In the genomic region with DNA sequence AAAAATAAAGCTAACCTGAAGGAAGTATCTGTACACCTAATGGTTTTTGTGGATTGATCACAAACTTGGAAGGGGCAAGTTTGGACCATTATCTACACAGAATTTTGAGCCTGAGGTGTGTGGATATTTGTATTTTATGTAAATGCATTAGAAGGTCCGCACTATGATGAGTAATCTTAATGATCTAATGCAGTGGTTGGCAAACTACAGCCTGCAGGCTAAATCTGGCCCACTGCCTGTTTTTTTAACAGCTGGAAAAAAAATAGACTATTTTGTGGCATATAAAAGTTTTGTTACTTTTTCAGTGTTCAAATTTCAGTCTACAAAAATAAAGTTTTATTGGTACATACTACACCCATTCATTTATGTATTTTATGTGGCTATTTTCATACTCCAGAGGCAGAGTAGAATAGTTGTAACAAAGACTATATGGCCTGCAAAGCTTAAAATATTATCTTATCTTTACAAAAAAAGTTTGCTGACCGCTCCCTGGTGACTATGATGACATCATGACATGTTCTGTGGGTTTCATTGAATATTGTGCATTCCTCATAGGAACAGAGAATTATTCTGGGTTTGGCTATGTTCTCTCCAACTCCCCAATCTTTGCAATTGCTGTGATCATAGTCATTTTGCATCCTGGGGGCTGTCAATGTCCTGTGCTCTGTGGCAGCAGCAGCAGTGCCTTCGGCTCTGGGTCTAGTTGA, we compare ENCODE assay signal across 23 cellular contexts.
"Had no signal": no experiment of that assay in that cellular context is flagged by ENCODE, and none has a peak within 500 bp of the region (broad histone marks: within the 10 kb centered on the region; RNA-seq: fewer than 3 reads in every experiment).

No MANE protein-coding gene starts in this region.

- H3K36me3 ChIP-seq: neutrophil, ovary, thyroid gland had no signal

- ATAC-seq: activated T-cell treated with anti-CD3 and anti-CD28 coated beads, Interleukin-2, amount 50 U/mL, for 72 hours; left cardiac atrium; psoas muscle; right cardiac atrium had no signal

- H3K27me3 ChIP-seq: neutrophil, ovary, thyroid gland had no signal

- H3K4me1 Mint-ChIP-seq: activated naive CD4-positive, alpha-beta T cell treated with anti-CD3 and anti-CD28 coated beads, Interleukin-2, amount 10 ng/mL, durations not matched to agents 7 days and 5 days; brain; nephron had no signal

- H3K4me1 ChIP-seq: psoas muscle, thyroid gland had no signal

- H3K4me3 ChIP-seq: ovary, psoas muscle, thyroid gland had no signal

- H3K4me3 Mint-ChIP-seq: activated naive CD4-positive, alpha-beta T cell treated with anti-CD3 and anti-CD28 coated beads, Interleukin-2, amount 10 ng/mL, durations not matched to agents 7 days and 5 days; activated T-cell treated with anti-CD3 and anti-CD28 coated beads, Interleukin-2, amount 50 U/mL, for 72 hours; brain; memory B cell; nephron; stimulated activated naive CD8-positive, alpha-beta T cell treated with anti-CD3 and anti-CD28 coated beads, Interleukin-15, Interleukin-2, amounts not matched to agents 100 ng/mL and 50 ng/mL, for 24 hours had no signal

- H3K27ac ChIP-seq: neutrophil, ovary, psoas muscle, thyroid gland had no signal

- H3K9me3 ChIP-seq: neutrophil, ovary, psoas muscle, thyroid gland had no signal

- H3K27ac Mint-ChIP-seq: activated naive CD4-positive, alpha-beta T cell treated with anti-CD3 and anti-CD28 coated beads, Interleukin-2, amount 10 ng/mL, durations not matched to agents 7 days and 5 days; activated T-cell treated with anti-CD3 and anti-CD28 coated beads, Interleukin-2, amount 50 U/mL, for 72 hours; brain; memory B cell; nephron; stimulated activated naive CD8-positive, alpha-beta T cell treated with anti-CD3 and anti-CD28 coated beads, Interleukin-15, Interleukin-2, amounts not matched to agents 100 ng/mL and 50 ng/mL, for 24 hours had no signal

- H3K9me3 Mint-ChIP-seq: activated T-cell treated with anti-CD3 and anti-CD28 coated beads, Interleukin-2, amount 50 U/mL, for 72 hours; brain; nephron; stimulated activated naive CD8-positive, alpha-beta T cell treated with anti-CD3 and anti-CD28 coated beads, Interleukin-15, Interleukin-2, amounts not matched to agents 100 ng/mL and 50 ng/mL, for 24 hours had no signal

- H3K27me3 Mint-ChIP-seq: activated naive CD4-positive, alpha-beta T cell treated with anti-CD3 and anti-CD28 coated beads, Interleukin-2, amount 10 ng/mL, durations not matched to agents 7 days and 5 days; brain; memory B cell; stimulated activated naive CD8-positive, alpha-beta T cell treated with anti-CD3 and anti-CD28 coated beads, Interleukin-15, Interleukin-2, amounts not matched to agents 100 ng/mL and 50 ng/mL, for 24 hours had no signal

- H3K36me3 Mint-ChIP-seq: activated naive CD4-positive, alpha-beta T cell treated with anti-CD3 and anti-CD28 coated beads, Interleukin-2, amount 10 ng/mL, durations not matched to agents 7 days and 5 days; brain; memory B cell had no signal

- DNase-seq: activated CD4-positive, alpha-beta T cell treated with anti-CD3 and anti-CD28 coated beads, Interleukin-2, amount 50 U/mL, for 4 hours; activated effector memory CD4-positive, alpha-beta T cell treated with anti-CD3 and anti-CD28 coated beads, Interleukin-2, amount 50 U/mL, for 16 hours; activated naive CD4-positive, alpha-beta T cell treated with anti-CD3 and anti-CD28 coated beads, Interleukin-2, amount 10 ng/mL, durations not matched to agents 7 days and 5 days; activated T-cell treated with anti-CD3 and anti-CD28 coated beads, Interleukin-2, amount 50 U/mL, for 72 hours; amygdala; central memory CD4-positive, alpha-beta T cell; dermis blood vessel endothelial cell; effector CD8-positive, alpha-beta T cell; glutamatergic neuron; hippocampal formation; left cardiac atrium; ovary; psoas muscle; right cardiac atrium; stimulated activated CD4-positive, alpha-beta T cell treated with anti-CD3 and anti-CD28 coated beads, Interleukin-1b, Interleukin-23, amount 100 ng/mL, for 48 hours; substantia nigra; T-helper 1 cell; thyroid gland had no signal
